Comparison of ENCODE assay signal across 13 cellular contexts in genomic region chr1:56061824-56062223, GRCh38.
A peak's percentile ranks its signal among the peaks of the same experiment; 100 is the strongest.
DNase-seq lines count a peak whose midpoint lies in the region; ATAC-seq and TF ChIP-seq lines count a peak whose summit lies in the region.
"Had no signal": no experiment of that assay in that cellular context is flagged by ENCODE, and none has a peak within 500 bp of the region (broad histone marks: within the 10 kb centered on the region; RNA-seq: fewer than 3 reads in every experiment).

No MANE protein-coding gene starts in this region.

- no peaks in the 10 kb centered on the region for H3K36me3 Mint-ChIP-seq in activated T-helper 17 cell treated with anti-CD3 and anti-CD28 coated beads, Interleukin-2, amount 50 U/mL, for 72 hours (ENCODE audit: low read depth)

- DNase-seq in DMS79 treated with DMSO at 0.1 percent for 48 hours (lab: John Stamatoyannopoulos, UW) (peak; percentile 97), NCI-H510A (lab: John Stamatoyannopoulos, UW) (peak; percentile 21), germinal center (ENCODE audit: low spot score) (peak; percentile 4), GM10266 (ENCODE audit: extremely low spot score) (no peak), SHP77 (lab: John Stamatoyannopoulos, UW) (no peak), ecto neural progenitor cell (ENCODE audit: low spot score) (no peak)
- DNase-seq: effector CD8-positive, alpha-beta T cell; heart left ventricle; NCI-H446; SHP77 treated with DMSO at 0.1 percent for 48 hours had no signal

- TF ChIP-seq CTCF in GM10266 (IDR thresholded peaks at IDR 0.05; ENCODE audit: control insufficient read depth, insufficient read depth, low read depth, missing control alignments), result no peak

- no peaks in the 10 kb centered on the region for H3K4me1 Mint-ChIP-seq in activated T-helper 17 cell treated with anti-CD3 and anti-CD28 coated beads, Interleukin-2, amount 50 U/mL, for 72 hours

- no peaks in the 10 kb centered on the region for H3K9me3 Mint-ChIP-seq in activated T-helper 17 cell treated with anti-CD3 and anti-CD28 coated beads, Interleukin-2, amount 50 U/mL, for 72 hours
- H3K9me3 Mint-ChIP-seq: activated T-helper 1 cell treated with anti-CD3 and anti-CD28 coated beads, Interleukin-12 subunit alpha, Interleukin-12 subunit beta, Interleukin-2, Interleukin-4 antibody, amounts not matched to agents 30 ng/mL and 10 ng/mL and 1 ng/mL, durations not matched to agents 14 hours and 24 hours and 36 hours had no signal

- H3K27ac Mint-ChIP-seq in activated T-helper 17 cell treated with anti-CD3 and anti-CD28 coated beads, Interleukin-2, amount 50 U/mL, for 72 hours, result no peak overlapping the region
- H3K27ac Mint-ChIP-seq: activated T-helper 1 cell treated with anti-CD3 and anti-CD28 coated beads, Interleukin-12 subunit alpha, Interleukin-12 subunit beta, Interleukin-2, Interleukin-4 antibody, amounts not matched to agents 30 ng/mL and 10 ng/mL and 1 ng/mL, durations not matched to agents 14 hours and 24 hours and 36 hours had no signal

- H3K27me3 Mint-ChIP-seq in activated T-helper 17 cell treated with anti-CD3 and anti-CD28 coated beads, Interleukin-2, amount 50 U/mL, for 72 hours, result peaks cover 10% of the 10 kb centered on the region

- ATAC-seq in HG02852 (IDR thresholded peaks at IDR 0.05; ENCODE audit: unreplicated experiment), result peak; percentile 71
- ATAC-seq in activated T-helper 17 cell treated with anti-CD3 and anti-CD28 coated beads, Interleukin-2, amount 50 U/mL, for 72 hours (replicated peaks), result no peak
- ATAC-seq: heart left ventricle had no signal

- H3K4me3 Mint-ChIP-seq in activated T-helper 17 cell treated with anti-CD3 and anti-CD28 coated beads, Interleukin-2, amount 50 U/mL, for 72 hours, result no peak overlapping the region
- H3K4me3 Mint-ChIP-seq: activated T-helper 1 cell treated with anti-CD3 and anti-CD28 coated beads, Interleukin-12 subunit alpha, Interleukin-12 subunit beta, Interleukin-2, Interleukin-4 antibody, amounts not matched to agents 30 ng/mL and 10 ng/mL and 1 ng/mL, durations not matched to agents 14 hours and 24 hours and 36 hours had no signal

Comparison
In these comparisons a context has a peak if more than half of its experiments do, and no peak if none do; other contexts are left out.
1. DNase-seq: peak in DMS79 treated with DMSO at 0.1 percent for 48 hours (single experiment), NCI-H510A (single experiment) and germinal center (single experiment); none in GM10266 (single experiment), SHP77 (0 of 2) and ecto neural progenitor cell (single experiment).